ENCODE assay signal across 15 cellular contexts in genomic region chr12:65839027-65839426, GRCh38. TPM values are rescaled to one million over a fixed set of nuclear protein-coding genes. Genes with fewer than 3 reads are reported as not detected.
DNase-seq lines count a peak whose midpoint lies in the region; ATAC-seq and TF ChIP-seq lines count a peak whose summit lies in the region.
"Had no signal": no experiment of that assay in that cellular context is flagged by ENCODE, and none has a peak within 500 bp of the region (broad histone marks: within the 10 kb centered on the region; RNA-seq: fewer than 3 reads in every experiment).

No MANE protein-coding gene starts in this region.

- POLR2A ChIA-PET in SK-N-SH (lab: Yijun Ruan, JAX): no interaction called here
- POLR2A ChIA-PET in PC-3 (lab: Charles Lee; ENCODE audit: unreplicated experiment): no interaction called here

- H3K27ac ChIP-seq in SK-N-SH (ENCODE audit: low read depth in 2 of 2, low read length in 1 of 2) (peak overlapping the region in 1 of 2 experiments; percentile 95; a peak in 2 of 4 replicates), PC-3 (ENCODE audit: low read length) (no peak overlapping the region), smooth muscle cell (ENCODE audit: low read depth) (peak overlapping the region; percentile 60), WERI-Rb-1 (no peak overlapping the region)
- H3K27ac ChIP-seq: 22Rv1, BLaER1, GM23248 had no signal

- DNase-seq in SK-N-SH (no peak), PC-3 (peak; percentile 6), mesothelial cell of epicardium (ENCODE audit: low spot score in 2 of 2, unreplicated experiment in 2 of 2) (no peak), smooth muscle cell (lab: John Stamatoyannopoulos, UW; ENCODE audit: unreplicated experiment) (no peak), WERI-Rb-1 (no peak), NCI-H446 (lab: John Stamatoyannopoulos, UW) (no peak)
- DNase-seq: AML-193; CD8-positive, alpha-beta memory T cell; DMS53; GF-D8; GM23248 had no signal

- no peak for TF ChIP-seq RAD21 in SK-N-SH (IDR thresholded peaks at IDR 0.05; ENCODE audit: low read length)

- no peak overlapping the region for H3K4me3 Mint-ChIP-seq in mesothelial cell of epicardium
- H3K4me3 Mint-ChIP-seq: CD8-positive, alpha-beta memory T cell had no signal

- peaks cover 42% of the 10 kb centered on the region for H3K36me3 Mint-ChIP-seq in mesothelial cell of epicardium
- H3K36me3 Mint-ChIP-seq: CD8-positive, alpha-beta memory T cell had no signal

- BruUV-seq in PC-3 (replicated peaks; lab: Mats Ljungman, UMichigan): no TSS peak

- H3K4me1 ChIP-seq in SK-N-SH (ENCODE audit: control insufficient read depth in 1 of 2, insufficient read depth in 2 of 2, low read depth in 1 of 2, low read length in 1 of 2) (peaks cover 0 to 49% of the 10 kb centered on the region in 2 experiments; a peak in 3 of 4 replicates), PC-3 (ENCODE audit: insufficient read depth, low read length) (peaks cover 10% of the 10 kb centered on the region), smooth muscle cell (ENCODE audit: low read depth) (no peaks in the 10 kb centered on the region)
- H3K4me1 ChIP-seq: BLaER1 had no signal

- TF ChIP-seq CTCF in SK-N-SH (IDR thresholded peaks at IDR 0.05) (no peak), PC-3 (conservative IDR thresholded peaks at IDR 0.05; ENCODE audit: low read depth, low read length) (no peak), mesothelial cell of epicardium (IDR thresholded peaks at IDR 0.05; ENCODE audit: unreplicated experiment) (no peak), smooth muscle cell (IDR thresholded peaks at IDR 0.05; ENCODE audit: borderline replicate concordance, insufficient read depth, poor library complexity, severe bottlenecking) (no peak), WERI-Rb-1 (IDR thresholded peaks at IDR 0.05; ENCODE audit: low read depth, low read length) (no peak)

- CTCF ChIA-PET in SK-N-SH (lab: Yijun Ruan, JAX) (no interaction called here), PC-3 (lab: Charles Lee) (no interaction called here)

- 53% methylated on average over 2 of the region's 2 CpGs for WGBS in SK-N-SH (ENCODE audit: low lambda C conversion rate)
- 92% methylated on average over 2 of the region's 2 CpGs for WGBS in smooth muscle cell (ENCODE audit: low lambda C conversion rate)

- H2AFZ ChIP-seq in SK-N-SH (ENCODE audit: low read depth): no peak overlapping the region
- H2AFZ ChIP-seq in PC-3 (ENCODE audit: low read length): no peak overlapping the region
- H2AFZ ChIP-seq in smooth muscle cell (ENCODE audit: low read depth): no peak overlapping the region
- H2AFZ ChIP-seq: GM23248 had no signal

- H3K4me3 ChIP-seq in SK-N-SH (ENCODE audit: low read depth in 2 of 2, low read length in 1 of 2) (no peak overlapping the region), PC-3 (ENCODE audit: low read length) (no peak overlapping the region), smooth muscle cell (no peak overlapping the region), WERI-Rb-1 (ENCODE audit: low read depth, low read length) (no peak overlapping the region)
- H3K4me3 ChIP-seq: BLaER1, GM23248 had no signal

- no peak for TF ChIP-seq EP300 in SK-N-SH (IDR thresholded peaks at IDR 0.05; ENCODE audit: borderline replicate concordance in 1 of 2, low read depth in 1 of 2, low read length in 1 of 2)

- H3K79me2 ChIP-seq in SK-N-SH (ENCODE audit: insufficient read depth) (peaks cover 100% of the 10 kb centered on the region), PC-3 (ENCODE audit: low read length) (peaks cover 97% of the 10 kb centered on the region), smooth muscle cell (ENCODE audit: low read depth) (peaks cover 100% of the 10 kb centered on the region)

- peak overlapping the region; percentile 43; the same call in 1 of the 2 replicates for H3K4me2 ChIP-seq in SK-N-SH
- H3K4me2 ChIP-seq in PC-3 (ENCODE audit: low read length): no peak overlapping the region
- no peak overlapping the region for H3K4me2 ChIP-seq in smooth muscle cell
- H3K4me2 ChIP-seq: BLaER1 had no signal

- no peaks in the 10 kb centered on the region for H3K27me3 Mint-ChIP-seq in mesothelial cell of epicardium (ENCODE audit: low read depth)

- H3K36me3 ChIP-seq in SK-N-SH (replicated peaks in 1 of 2; ENCODE audit: control insufficient read depth in 1 of 2, insufficient read depth in 2 of 2, low read length in 1 of 2) (peaks cover 53 to 90% of the 10 kb centered on the region in 2 experiments), PC-3 (ENCODE audit: low read depth, low read length) (peaks cover 76% of the 10 kb centered on the region), smooth muscle cell (ENCODE audit: low read depth) (peaks cover 16% of the 10 kb centered on the region), WERI-Rb-1 (peaks cover 7% of the 10 kb centered on the region; the same call in 1 of the 2 replicates)
- H3K36me3 ChIP-seq: BLaER1 had no signal

- H3K9me3 Mint-ChIP-seq in mesothelial cell of epicardium: no peaks in the 10 kb centered on the region

- H3K27me3 ChIP-seq in SK-N-SH (ENCODE audit: insufficient read depth) (no peaks in the 10 kb centered on the region), PC-3 (ENCODE audit: low read length) (no peaks in the 10 kb centered on the region), smooth muscle cell (ENCODE audit: low read depth) (no peaks in the 10 kb centered on the region), WERI-Rb-1 (ENCODE audit: insufficient read depth, low read depth, severe bottlenecking) (no peaks in the 10 kb centered on the region)
- H3K27me3 ChIP-seq: BLaER1 had no signal

- peaks cover 63% of the 10 kb centered on the region for H4K20me1 ChIP-seq in SK-N-SH (ENCODE audit: insufficient read depth)
- peaks cover 56% of the 10 kb centered on the region for H4K20me1 ChIP-seq in PC-3 (ENCODE audit: low read length)
- peaks cover 29% of the 10 kb centered on the region for H4K20me1 ChIP-seq in smooth muscle cell (ENCODE audit: low read depth)
- H4K20me1 ChIP-seq: BLaER1 had no signal

- H3K9me2 ChIP-seq in SK-N-SH: no peaks in the 10 kb centered on the region
- no peaks in the 10 kb centered on the region for H3K9me2 ChIP-seq in PC-3 (replicated peaks; ENCODE audit: low read length)

- H3F3A ChIP-seq in SK-N-SH (replicated peaks; ENCODE audit: insufficient read depth) (peaks cover 98% of the 10 kb centered on the region), PC-3 (ENCODE audit: low read length, unreplicated experiment) (peaks cover 82% of the 10 kb centered on the region), smooth muscle cell (ENCODE audit: low read depth) (peaks cover 32% of the 10 kb centered on the region)

- H3K4me1 Mint-ChIP-seq in mesothelial cell of epicardium: peaks cover 15% of the 10 kb centered on the region
- H3K4me1 Mint-ChIP-seq: CD8-positive, alpha-beta memory T cell had no signal

- intact Hi-C loops in PC-3 (cut with micrococcal nuclease): loop anchor here (5.0 kb wide), 1 partner anchor 38 kb away; no protein-coding TSS in a partner anchor

- ATAC-seq in SK-N-SH treated with all-trans-retinoic acid at 6 μM for 48 hours: no peak
- no peak for ATAC-seq in PC-3
- no peak for ATAC-seq in GM18861 (IDR thresholded peaks at IDR 0.05; ENCODE audit: unreplicated experiment)

- H3K27ac Mint-ChIP-seq in mesothelial cell of epicardium: peak overlapping the region; percentile 52
- H3K27ac Mint-ChIP-seq: CD8-positive, alpha-beta memory T cell had no signal

- H3K9ac ChIP-seq in SK-N-SH (peak overlapping the region; percentile 10; the same call in 1 of the 2 replicates), PC-3 (ENCODE audit: low read length) (no peak overlapping the region), smooth muscle cell (ENCODE audit: low read depth) (no peak overlapping the region)
- H3K9ac ChIP-seq: BLaER1, GM23248 had no signal

- H3K9me3 ChIP-seq in SK-N-SH (no peaks in the 10 kb centered on the region), PC-3 (ENCODE audit: low read length) (no peaks in the 10 kb centered on the region), smooth muscle cell (replicated peaks; ENCODE audit: low read depth) (no peaks in the 10 kb centered on the region), WERI-Rb-1 (ENCODE audit: severe bottlenecking) (no peaks in the 10 kb centered on the region)
- H3K9me3 ChIP-seq: BLaER1 had no signal

TF ChIP-seq in SK-N-SH, 30 proteins besides CTCF, POLR2A, EP300 and RAD21 (continues in another document):
- TF ChIP-seq SIN3A (IDR thresholded peaks at IDR 0.05; ENCODE audit: borderline replicate concordance, low read depth, low read length) (no peak), TCF12 (IDR thresholded peaks at IDR 0.05) (no peak), RXRA (IDR thresholded peaks at IDR 0.05; ENCODE audit: borderline replicate concordance, low read depth) (no peak), POLR2AphosphoS5 (IDR thresholded peaks at IDR 0.05; ENCODE audit: low read depth, low read length) (no peak)
- TF ChIP-seq, protein P1, sequence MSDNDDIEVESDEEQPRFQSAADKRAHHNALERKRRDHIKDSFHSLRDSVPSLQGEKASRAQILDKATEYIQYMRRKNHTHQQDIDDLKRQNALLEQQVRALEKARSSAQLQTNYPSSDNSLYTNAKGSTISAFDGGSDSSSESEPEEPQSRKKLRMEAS (IDR thresholded peaks at IDR 0.05; ENCODE audit: low read depth): no peak

TF ChIP-seq in SK-N-SH treated with all-trans-retinoic acid at 6 μM for 48 hours, 23 proteins besides CTCF, POLR2A, EP300 and RAD21 (continues in another document):
- no peak for TF ChIP-seq BACH2 (CRISPR knock-in tag; IDR thresholded peaks at IDR 0.05; ENCODE audit: borderline replicate concordance)
- TF ChIP-seq ZNF8 (CRISPR knock-in tag; IDR thresholded peaks at IDR 0.05): no peak
- TF ChIP-seq, protein P2, sequence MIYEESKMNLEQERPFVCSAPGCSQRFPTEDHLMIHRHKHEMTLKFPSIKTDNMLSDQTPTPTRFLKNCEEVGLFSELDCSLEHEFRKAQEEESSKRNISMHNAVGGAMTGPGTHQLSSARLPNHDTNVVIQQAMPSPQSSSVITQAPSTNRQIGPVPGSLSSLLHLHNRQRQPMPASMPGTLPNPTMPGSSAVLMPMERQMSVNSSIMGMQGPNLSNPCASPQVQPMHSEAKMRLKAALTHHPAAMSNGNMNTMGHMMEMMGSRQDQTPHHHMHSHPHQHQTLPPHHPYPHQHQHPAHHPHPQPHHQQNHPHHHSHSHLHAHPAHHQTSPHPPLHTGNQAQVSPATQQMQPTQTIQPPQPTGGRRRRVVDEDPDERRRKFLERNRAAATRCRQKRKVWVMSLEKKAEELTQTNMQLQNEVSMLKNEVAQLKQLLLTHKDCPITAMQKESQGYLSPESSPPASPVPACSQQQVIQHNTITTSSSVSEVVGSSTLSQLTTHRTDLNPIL (CRISPR knock-in tag; IDR thresholded peaks at IDR 0.05; ENCODE audit: low read depth): no peak
- no peak for TF ChIP-seq ZNF70 (CRISPR knock-in tag; IDR thresholded peaks at IDR 0.05)
- no peak for TF ChIP-seq ISL1 (CRISPR knock-in tag; IDR thresholded peaks at IDR 0.05)
- TF ChIP-seq PPARA (CRISPR knock-in tag; IDR thresholded peaks at IDR 0.05; ENCODE audit: borderline replicate concordance): no peak

RNA-seq across cellular contexts. Expression of gene HMGA2, which starts 14.7 kb away (rescaled TPM):
- polyA plus RNA-seq in SK-N-SH (2012; rRNA removed) (48.0 and 57.0 TPM in 2 replicates), smooth muscle cell (44.9 and 54.8 TPM in 2 replicates)
- polyA plus RNA-seq in SK-N-SH (2012; cell fraction: cytosol; rRNA removed): 45.5 and 51.2 TPM in 2 replicates
- 98.5 and 146 TPM in 2 replicates for polyA plus RNA-seq in SK-N-SH (2012; cell fraction: nucleus; rRNA removed)
- total RNA-seq in PC-3 (2014; rRNA removed) (159 and 171 TPM in 2 replicates), mesothelial cell of epicardium (205 to 231 TPM (median 220 TPM) in 3 replicates), smooth muscle cell (354 and 393 TPM in 2 replicates)
- total RNA-seq: CD8-positive, alpha-beta memory T cell had no signal
- polyA plus RNA-seq: CD8-positive, alpha-beta memory T cell had no signal
